ENCODE assay signal across 4 cellular contexts in genomic region chr4:1393363-1393762, GRCh38. TPM values are rescaled to one million over a fixed set of nuclear protein-coding genes. Genes with fewer than 3 reads are reported as not detected.
"Had no signal": no experiment of that assay in that cellular context is flagged by ENCODE, and none has a peak within 500 bp of the region (broad histone marks: within the 10 kb centered on the region; RNA-seq: fewer than 3 reads in every experiment).

No MANE protein-coding gene starts in this region.

RNA-seq across cellular contexts. Expression of gene NKX1-1, which starts 12.9 kb away (rescaled TPM):
- total RNA-seq: LHCN-M2, M059J, MCF 10A, NCI-H460 had no signal
